In the genomic region with DNA sequence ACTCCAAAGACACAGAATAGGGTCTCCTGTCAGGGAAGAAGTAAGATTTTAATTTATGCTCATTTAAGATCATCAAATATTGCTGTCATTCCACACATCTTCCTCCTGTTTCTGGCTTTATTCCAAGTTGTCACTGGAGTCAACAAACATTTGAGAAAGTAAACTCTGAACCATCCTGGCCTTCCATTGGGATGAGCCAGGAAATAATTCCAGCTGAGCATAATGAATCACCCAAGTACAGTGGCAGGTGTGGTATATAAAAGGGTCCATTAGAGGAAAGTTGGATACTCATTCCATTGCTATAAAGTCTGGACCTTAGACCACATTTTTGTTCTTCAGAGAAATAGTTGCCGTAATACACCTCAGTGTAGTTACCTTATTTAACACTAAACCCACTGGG, we compare ENCODE assay signal across 20 cellular contexts.
"Had no signal": no experiment of that assay in that cellular context is flagged by ENCODE, and none has a peak within 500 bp of the region (broad histone marks: within the 10 kb centered on the region; RNA-seq: fewer than 3 reads in every experiment).

No MANE protein-coding gene starts in this region.

- H3K27ac Mint-ChIP-seq: activated CD4-positive, alpha-beta T cell treated with anti-CD3 and anti-CD28 coated beads, Interleukin-2, amount 10 ng/mL, durations not matched to agents 7 days and 5 days; activated CD8-positive, alpha-beta memory T cell treated with anti-CD3 and anti-CD28 coated beads, Interleukin-2, amount 10 ng/mL, durations not matched to agents 7 days and 5 days; activated CD8-positive, alpha-beta T cell treated with anti-CD3 and anti-CD28 coated beads for 36 hours; activated naive CD4-positive, alpha-beta T cell treated with anti-CD3 and anti-CD28 coated beads, Interleukin-2, amount 50 U/mL, for 24 hours; brain; memory B cell; stimulated activated naive CD8-positive, alpha-beta T cell treated with anti-CD3 and anti-CD28 coated beads, Interleukin-15, Interleukin-2, amounts not matched to agents 100 ng/mL and 50 ng/mL, for 24 hours had no signal

- H3K27me3 Mint-ChIP-seq: activated CD4-positive, alpha-beta T cell treated with anti-CD3 and anti-CD28 coated beads, Interleukin-2, amount 10 ng/mL, durations not matched to agents 7 days and 5 days; activated CD8-positive, alpha-beta memory T cell treated with anti-CD3 and anti-CD28 coated beads, Interleukin-2, amount 10 ng/mL, durations not matched to agents 7 days and 5 days; activated CD8-positive, alpha-beta T cell treated with anti-CD3 and anti-CD28 coated beads for 36 hours; activated naive CD4-positive, alpha-beta T cell treated with anti-CD3 and anti-CD28 coated beads, Interleukin-2, amount 50 U/mL, for 24 hours; memory B cell; stimulated activated naive CD8-positive, alpha-beta T cell treated with anti-CD3 and anti-CD28 coated beads, Interleukin-15, Interleukin-2, amounts not matched to agents 100 ng/mL and 50 ng/mL, for 24 hours had no signal

- DNase-seq: activated CD4-positive, alpha-beta T cell treated with anti-CD3 and anti-CD28 coated beads, Interleukin-2, amount 10 ng/mL, durations not matched to agents 7 days and 5 days; activated CD8-positive, alpha-beta memory T cell treated with anti-CD3 and anti-CD28 coated beads, Interleukin-2, amount 10 ng/mL, durations not matched to agents 7 days and 5 days; activated CD8-positive, alpha-beta T cell treated with anti-CD3 and anti-CD28 coated beads for 36 hours; activated gamma-delta T cell treated with Interleukin-2 at 50 U/mL for 16 hours; activated T-cell treated with anti-CD3 and anti-CD28 coated beads for 4 hours; anterior cingulate cortex; effector CD4-positive, alpha-beta T cell; heart left ventricle; left cardiac atrium; nucleus accumbens; right cardiac atrium; stimulated activated CD4-positive, alpha-beta T cell treated with anti-CD3 and anti-CD28 coated beads, Interleukin-1b, Interleukin-23, amount 100 ng/mL, for 48 hours; substantia nigra; thyroid gland had no signal

- H3K36me3 ChIP-seq: thyroid gland had no signal

- H3K4me1 ChIP-seq: heart left ventricle, parathyroid adenoma, thyroid gland had no signal

- ATAC-seq: activated CD4-positive, CD25-positive, alpha-beta regulatory T cell treated with anti-CD3 and anti-CD28 coated beads, Interleukin-2, amount 50 U/mL, for 24 hours; activated CD8-positive, alpha-beta memory T cell treated with anti-CD3 and anti-CD28 coated beads, Interleukin-2, amount 10 ng/mL, durations not matched to agents 7 days and 5 days; activated CD8-positive, alpha-beta T cell treated with anti-CD3 and anti-CD28 coated beads for 36 hours; heart left ventricle; left cardiac atrium; right cardiac atrium had no signal

- H3K4me3 ChIP-seq: heart left ventricle, thyroid gland had no signal

- H3K4me1 Mint-ChIP-seq: activated CD4-positive, alpha-beta T cell treated with anti-CD3 and anti-CD28 coated beads, Interleukin-2, amount 10 ng/mL, durations not matched to agents 7 days and 5 days; activated CD8-positive, alpha-beta memory T cell treated with anti-CD3 and anti-CD28 coated beads, Interleukin-2, amount 10 ng/mL, durations not matched to agents 7 days and 5 days; activated naive CD4-positive, alpha-beta T cell treated with anti-CD3 and anti-CD28 coated beads, Interleukin-2, amount 50 U/mL, for 24 hours; brain; memory B cell had no signal

- H3K9me3 Mint-ChIP-seq: activated CD4-positive, alpha-beta T cell treated with anti-CD3 and anti-CD28 coated beads, Interleukin-2, amount 10 ng/mL, durations not matched to agents 7 days and 5 days; activated CD8-positive, alpha-beta T cell treated with anti-CD3 and anti-CD28 coated beads for 36 hours; brain; stimulated activated naive CD8-positive, alpha-beta T cell treated with anti-CD3 and anti-CD28 coated beads, Interleukin-15, Interleukin-2, amounts not matched to agents 100 ng/mL and 50 ng/mL, for 24 hours had no signal

- H3K36me3 Mint-ChIP-seq: activated CD8-positive, alpha-beta memory T cell treated with anti-CD3 and anti-CD28 coated beads, Interleukin-2, amount 10 ng/mL, durations not matched to agents 7 days and 5 days; brain had no signal

- H3K9me3 ChIP-seq: heart left ventricle, thyroid gland had no signal

- H3K4me3 Mint-ChIP-seq: activated CD4-positive, alpha-beta T cell treated with anti-CD3 and anti-CD28 coated beads, Interleukin-2, amount 10 ng/mL, durations not matched to agents 7 days and 5 days; activated CD8-positive, alpha-beta memory T cell treated with anti-CD3 and anti-CD28 coated beads, Interleukin-2, amount 10 ng/mL, durations not matched to agents 7 days and 5 days; activated CD8-positive, alpha-beta T cell treated with anti-CD3 and anti-CD28 coated beads for 36 hours; activated naive CD4-positive, alpha-beta T cell treated with anti-CD3 and anti-CD28 coated beads, Interleukin-2, amount 50 U/mL, for 24 hours; brain; memory B cell; stimulated activated naive CD8-positive, alpha-beta T cell treated with anti-CD3 and anti-CD28 coated beads, Interleukin-15, Interleukin-2, amounts not matched to agents 100 ng/mL and 50 ng/mL, for 24 hours had no signal
